ENCODE assay signal across 13 cellular contexts in genomic region chr17:14373587-14374259, GRCh38.
DNase-seq lines count a peak whose midpoint lies in the region; ATAC-seq, FAIRE-seq and TF ChIP-seq lines count a peak whose summit lies in the region.
"Had no signal": no experiment of that assay in that cellular context is flagged by ENCODE, and none has a peak within 500 bp of the region (broad histone marks: within the 10 kb centered on the region; RNA-seq: fewer than 3 reads in every experiment).

No MANE protein-coding gene starts in this region.

- no peaks in the 10 kb centered on the region for H3K9me3 ChIP-seq in keratinocyte (ENCODE audit: control insufficient read depth, low read depth, low read length)
- H3K9me3 ChIP-seq: left ventricle myocardium inferior had no signal

- peaks cover 1 to 3% (median 2%) of the 10 kb centered on the region in 3 donors for H3K27me3 Mint-ChIP-seq in CD14-positive monocyte (ENCODE audit: low read depth in 3 of 3)

- H3K9me3 Mint-ChIP-seq in CD14-positive monocyte = peaks cover 0 to 5% (median 0%) of the 10 kb centered on the region in 7 donors
- H3K9me3 Mint-ChIP-seq: activated naive CD4-positive, alpha-beta T cell treated with anti-CD3 and anti-CD28 coated beads, Interleukin-2, amount 10 ng/mL, durations not matched to agents 7 days and 5 days had no signal

- peak; percentile 34 for DNase-seq in GM03348 (ENCODE audit: low spot score)
- DNase-seq in amniotic epithelial cell (ENCODE audit: low read depth) = peak; percentile 20
- DNase-seq in keratinocyte (ENCODE audit: low read depth, low spot score) = no peak
- DNase-seq in retina = peak; percentile 21
- DNase-seq in CD14-positive monocyte (ENCODE audit: low spot score) = no peak
- DNase-seq in NK-92 (lab: John Stamatoyannopoulos, UW; ENCODE audit: unreplicated experiment) = no peak
- no peak for DNase-seq in DMS79 treated with DMSO at 0.1 percent for 48 hours (lab: John Stamatoyannopoulos, UW)
- DNase-seq: activated naive CD4-positive, alpha-beta T cell treated with anti-CD3 and anti-CD28 coated beads, Interleukin-2, amount 10 ng/mL, durations not matched to agents 7 days and 5 days; left ventricle myocardium inferior; nucleus accumbens; small intestine; WERI-Rb-1 had no signal

- H3K27me3 ChIP-seq in keratinocyte (ENCODE audit: control insufficient read depth, extremely low read depth, insufficient read depth, low read length) = no peaks in the 10 kb centered on the region

- no peak overlapping the region for H3K27ac ChIP-seq in keratinocyte (ENCODE audit: control insufficient read depth, insufficient read depth, low read length)
- H3K27ac ChIP-seq: left ventricle myocardium inferior, WERI-Rb-1 had no signal

- no peaks in the 10 kb centered on the region for H3K36me3 Mint-ChIP-seq in CD14-positive monocyte
- H3K36me3 Mint-ChIP-seq: activated naive CD4-positive, alpha-beta T cell treated with anti-CD3 and anti-CD28 coated beads, Interleukin-2, amount 10 ng/mL, durations not matched to agents 7 days and 5 days had no signal

- no peaks in the 10 kb centered on the region for H3K9me1 ChIP-seq in keratinocyte (ENCODE audit: control insufficient read depth, extremely low read depth, insufficient read depth, low read length)

- H3K4me2 ChIP-seq in keratinocyte (ENCODE audit: control insufficient read depth, extremely low read depth, insufficient read depth, low read depth, low read length) = peak overlapping the region; percentile 25

- H2AFZ ChIP-seq in keratinocyte (ENCODE audit: control insufficient read depth, low read length) = no peak overlapping the region

- no peak overlapping the region for H3K9ac ChIP-seq in keratinocyte (ENCODE audit: control insufficient read depth, extremely low read depth, insufficient read depth, low read length)

- dilution Hi-C loops in keratinocyte (cut with MboI; ENCODE audit: extremely low pct_ligation_motif_present, low sequenced_read_pairs) = no loop called here

- FAIRE-seq in keratinocyte (lab: Jason Lieb, UNC) = no peak
- FAIRE-seq: small intestine had no signal

- no peaks in the 10 kb centered on the region for H4K20me1 ChIP-seq in keratinocyte (ENCODE audit: control insufficient read depth, extremely low read depth, insufficient read depth, low read length)

- intact Hi-C loops in CD14-positive monocyte (cut with micrococcal nuclease) = no loop called here

- H3K4me3 ChIP-seq in keratinocyte (ENCODE audit: control insufficient read depth in 2 of 3, extremely low read depth in 1 of 3, insufficient read depth in 2 of 3, low read depth in 1 of 3, low read length in 3 of 3) = no peak overlapping the region
- H3K4me3 ChIP-seq: left ventricle myocardium inferior had no signal

- H3K4me1 ChIP-seq in keratinocyte (ENCODE audit: control insufficient read depth, extremely low read depth, insufficient read depth, low read length) = no peaks in the 10 kb centered on the region
- H3K4me1 ChIP-seq: left ventricle myocardium inferior had no signal

- no peaks in the 10 kb centered on the region for H3K79me2 ChIP-seq in keratinocyte (ENCODE audit: control insufficient read depth, insufficient read depth, low read length)

- H3K36me3 ChIP-seq in keratinocyte (ENCODE audit: control insufficient read depth in 2 of 2, extremely low read depth in 1 of 2, insufficient read depth in 2 of 2, low read length in 2 of 2) = no peaks in the 10 kb centered on the region
- H3K36me3 ChIP-seq: left ventricle myocardium inferior, WERI-Rb-1 had no signal

- no peaks in the 10 kb centered on the region for H3K4me1 Mint-ChIP-seq in CD14-positive monocyte
- H3K4me1 Mint-ChIP-seq: activated naive CD4-positive, alpha-beta T cell treated with anti-CD3 and anti-CD28 coated beads, Interleukin-2, amount 10 ng/mL, durations not matched to agents 7 days and 5 days had no signal

- TF ChIP-seq CTCF in keratinocyte (optimal IDR thresholded peaks at IDR 0.05 in 1 of 3, IDR thresholded peaks at IDR 0.05 in 1 of 3, conservative IDR thresholded peaks at IDR 0.05 in 1 of 3; ENCODE audit: extremely low read depth in 1 of 3, insufficient read depth in 2 of 3, low read length in 3 of 3) = no peak
- TF ChIP-seq CTCF in CD14-positive monocyte (IDR thresholded peaks at IDR 0.05) = no peak

- no peak overlapping the region for H3K4me3 Mint-ChIP-seq in CD14-positive monocyte
- H3K4me3 Mint-ChIP-seq: activated naive CD4-positive, alpha-beta T cell treated with anti-CD3 and anti-CD28 coated beads, Interleukin-2, amount 10 ng/mL, durations not matched to agents 7 days and 5 days had no signal

- ATAC-seq in GM18517 (IDR thresholded peaks at IDR 0.05; ENCODE audit: unreplicated experiment) = no peak

- peak overlapping the region in 2 of 7 donors; percentile 19 to 25 for H3K27ac Mint-ChIP-seq in CD14-positive monocyte
- H3K27ac Mint-ChIP-seq: activated naive CD4-positive, alpha-beta T cell treated with anti-CD3 and anti-CD28 coated beads, Interleukin-2, amount 10 ng/mL, durations not matched to agents 7 days and 5 days had no signal

Comparison
In these comparisons a context has a peak if more than half of its experiments do, and no peak if none do; other contexts are left out.
1. DNase-seq: peak in GM03348 (single experiment), amniotic epithelial cell (single experiment) and retina (single experiment); none in keratinocyte (single experiment), CD14-positive monocyte (single experiment), NK-92 (single experiment) and DMS79 treated with DMSO at 0.1 percent for 48 hours (single experiment).